In the genomic region with DNA sequence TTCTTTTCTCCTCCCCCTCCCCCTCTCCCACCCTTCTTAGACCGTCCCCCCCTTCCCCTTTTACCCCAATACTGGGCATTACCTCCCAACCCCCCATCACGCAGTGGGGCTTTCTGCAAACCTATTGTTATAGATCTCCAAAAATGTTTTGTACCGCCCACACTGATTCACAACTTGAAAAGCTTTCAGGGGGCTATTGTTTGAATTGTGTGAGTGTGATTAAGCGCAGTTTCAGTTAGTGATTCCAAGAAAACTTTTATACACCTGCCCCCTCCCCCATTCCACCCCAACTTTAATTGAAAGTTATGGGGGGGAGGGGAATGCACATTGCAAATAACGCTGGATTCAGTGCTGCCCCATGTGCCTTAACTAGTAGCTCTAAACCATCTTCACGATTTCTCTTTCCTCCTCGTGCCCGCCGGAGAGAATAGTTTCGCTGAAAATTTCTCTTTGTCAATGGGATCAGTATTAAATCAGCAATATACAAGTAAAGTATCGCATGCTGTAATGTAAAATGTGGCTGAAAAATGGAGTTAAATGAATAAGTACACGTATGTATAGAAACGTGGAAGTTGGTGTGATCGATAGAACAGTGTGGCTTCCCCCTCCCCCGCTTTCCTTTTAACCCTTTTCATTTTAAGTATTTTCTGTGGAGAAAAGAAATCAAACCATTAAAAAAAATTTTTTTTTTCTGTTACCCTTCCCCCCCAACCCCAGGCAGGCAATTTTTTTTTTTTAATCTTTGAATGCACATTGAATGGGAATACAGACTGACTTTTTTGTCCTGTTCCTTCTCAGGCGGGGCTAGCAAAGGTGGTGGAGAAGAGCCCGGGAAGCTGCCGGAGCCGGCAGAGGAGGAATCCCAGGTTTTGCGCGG, we compare ENCODE assay signal across 13 cellular contexts. TPM values are rescaled to one million over a fixed set of nuclear protein-coding genes. Genes with fewer than 3 reads are reported as not detected.
A peak's percentile ranks its signal among the peaks of the same experiment; 100 is the strongest.
DNase-seq lines count a peak whose midpoint lies in the region; ATAC-seq and TF ChIP-seq lines count a peak whose summit lies in the region.
"Had no signal": no experiment of that assay in that cellular context is flagged by ENCODE, and none has a peak within 500 bp of the region (broad histone marks: within the 10 kb centered on the region; RNA-seq: fewer than 3 reads in every experiment).

No MANE protein-coding gene starts in this region.

- peaks cover 22% of the 10 kb centered on the region for H3K4me1 Mint-ChIP-seq in activated CD4-positive, alpha-beta memory T cell treated with anti-CD3 and anti-CD28 coated beads, Interleukin-2, amount 10 ng/mL, durations not matched to agents 7 days and 5 days

- TF ChIP-seq POLR2A in Peyer's patch (IDR thresholded peaks at IDR 0.05) = no peak

- peaks cover 5% of the 10 kb centered on the region for H3K36me3 Mint-ChIP-seq in activated CD4-positive, alpha-beta memory T cell treated with anti-CD3 and anti-CD28 coated beads, Interleukin-2, amount 10 ng/mL, durations not matched to agents 7 days and 5 days (ENCODE audit: low read depth)

- DNase-seq in DND-41 = peak; percentile 82
- DNase-seq in Karpas-422 = peak; percentile 85
- no peak for DNase-seq in activated CD4-positive, alpha-beta memory T cell treated with anti-CD3 and anti-CD28 coated beads, Interleukin-2, amount 10 ng/mL, durations not matched to agents 7 days and 5 days
- peak; percentile 38 for DNase-seq in iPS-NIHi11 (ENCODE audit: low spot score)
- no peak for DNase-seq in occipital lobe (lab: John Stamatoyannopoulos, UW)
- DNase-seq in left colon = no peak
- no peak for DNase-seq in Peyer's patch
- no peak for DNase-seq in stimulated activated CD4-positive, alpha-beta T cell treated with anti-CD3 and anti-CD28 coated beads, Interleukin-4, amount 100 ng/mL, for 24 hours
- DNase-seq: activated effector memory CD4-positive, alpha-beta T cell treated with anti-CD3 and anti-CD28 coated beads, Interleukin-2, amount 50 U/mL, for 16 hours; effector CD4-positive, alpha-beta T cell; islet precursor cell; NCI-H2029 treated with DMSO at 0.1 percent for 48 hours; pancreas had no signal

- H3K4me3 ChIP-seq in DND-41 (ENCODE audit: low read depth in 1 of 2, low read length in 2 of 2) (peak overlapping the region in 1 of 2 experiments; percentile 56; a peak in 1 of 4 replicates), Karpas-422 (ENCODE audit: low read length) (peak overlapping the region; percentile 67), Peyer's patch (no peak overlapping the region)
- H3K4me3 ChIP-seq: pancreas had no signal

- H3K79me2 ChIP-seq in DND-41 (ENCODE audit: insufficient read depth, low read length) (peaks cover 31% of the 10 kb centered on the region), Karpas-422 (ENCODE audit: low read length) (peaks cover 43% of the 10 kb centered on the region)

- H3K4me2 ChIP-seq in DND-41 (ENCODE audit: insufficient read depth, low read length) (peak overlapping the region; percentile 66), Karpas-422 (ENCODE audit: low read depth, low read length, poor library complexity, severe bottlenecking) (peak overlapping the region; percentile 85)

- H3K9me3 Mint-ChIP-seq in activated CD4-positive, alpha-beta memory T cell treated with anti-CD3 and anti-CD28 coated beads, Interleukin-2, amount 10 ng/mL, durations not matched to agents 7 days and 5 days = no peaks in the 10 kb centered on the region

- intact Hi-C loops in left colon (cut with DNase I, micrococcal nuclease) = no loop called here

- H3K27me3 ChIP-seq in DND-41 (ENCODE audit: insufficient read depth, low read length, poor library complexity) (no peaks in the 10 kb centered on the region), Karpas-422 (ENCODE audit: low read length) (no peaks in the 10 kb centered on the region), Peyer's patch (peaks cover 0 to 33% of the 10 kb centered on the region in 2 donors)

- H3K9me3 ChIP-seq in DND-41 (ENCODE audit: insufficient read depth, low read length, severe bottlenecking) (peaks cover 3% of the 10 kb centered on the region), Karpas-422 (ENCODE audit: low read length) (no peaks in the 10 kb centered on the region), Peyer's patch (no peaks in the 10 kb centered on the region)
- H3K9me3 ChIP-seq: pancreas had no signal

- ATAC-seq in DND-41 (ENCODE audit: insufficient read depth, low read depth) (peak; percentile 55), left colon (no peak)
- ATAC-seq: pancreas had no signal

- peaks cover 62% of the 10 kb centered on the region for H3K27me3 Mint-ChIP-seq in activated CD4-positive, alpha-beta memory T cell treated with anti-CD3 and anti-CD28 coated beads, Interleukin-2, amount 10 ng/mL, durations not matched to agents 7 days and 5 days

- no peaks in the 10 kb centered on the region for H4K20me1 ChIP-seq in DND-41 (ENCODE audit: insufficient read depth, low read length)
- H4K20me1 ChIP-seq in Karpas-422 (ENCODE audit: insufficient read depth, low read depth, low read length) = no peaks in the 10 kb centered on the region

- H3K4me1 ChIP-seq in DND-41 (ENCODE audit: insufficient read depth, low read length) = peaks cover 89% of the 10 kb centered on the region
- peaks cover 27% of the 10 kb centered on the region for H3K4me1 ChIP-seq in Karpas-422 (ENCODE audit: low read length)
- no peaks in the 10 kb centered on the region for H3K4me1 ChIP-seq in Peyer's patch
- H3K4me1 ChIP-seq: pancreas had no signal

- TF ChIP-seq CTCF in DND-41 (IDR thresholded peaks at IDR 0.05; ENCODE audit: borderline replicate concordance, extremely low read depth, low read length, poor library complexity, severe bottlenecking) (no peak), Peyer's patch (IDR thresholded peaks at IDR 0.05) (no peak)

- H3K27ac ChIP-seq in DND-41 (ENCODE audit: low read length) (peak overlapping the region; percentile 96), Karpas-422 (ENCODE audit: low read length) (peak overlapping the region; percentile 90), Peyer's patch (no peak overlapping the region)
- H3K27ac ChIP-seq: pancreas had no signal

- H3K36me3 ChIP-seq in DND-41 (ENCODE audit: insufficient read depth, low read length) (no peaks in the 10 kb centered on the region), Karpas-422 (ENCODE audit: insufficient read depth, low read length) (0 out of 2 replicates have a peak, but pooled peaks cover 2% of the 10 kb centered on the region), Peyer's patch (no peaks in the 10 kb centered on the region)
- H3K36me3 ChIP-seq: pancreas had no signal

- H3K4me3 Mint-ChIP-seq in activated CD4-positive, alpha-beta memory T cell treated with anti-CD3 and anti-CD28 coated beads, Interleukin-2, amount 10 ng/mL, durations not matched to agents 7 days and 5 days = peak overlapping the region; percentile 21

- peak overlapping the region; percentile 65 for H3K9ac ChIP-seq in DND-41 (ENCODE audit: low read depth, low read length)
- peak overlapping the region; percentile 75 for H3K9ac ChIP-seq in Karpas-422 (ENCODE audit: low read length)

- CTCF ChIA-PET in activated CD4-positive, alpha-beta memory T cell treated with anti-CD3 and anti-CD28 coated beads, Interleukin-2, amount 10 ng/mL, durations not matched to agents 7 days and 5 days (lab: Charles Lee) = interaction anchor here (0.5 kb wide), 1 partner anchor 129 kb away, joined by 3 read pairs; no protein-coding TSS in a partner anchor

- no peaks in the 10 kb centered on the region for H3K9me2 ChIP-seq in Karpas-422 (replicated peaks; ENCODE audit: insufficient read depth, low read length)

- H2AFZ ChIP-seq in DND-41 (ENCODE audit: low read depth, low read length) (0 out of 2 replicates have a peak overlapping the region, but pooled peaks have one; percentile 27), Karpas-422 (ENCODE audit: low read length) (no peak overlapping the region)

- POLR2A ChIA-PET in activated CD4-positive, alpha-beta memory T cell treated with anti-CD3 and anti-CD28 coated beads, Interleukin-2, amount 10 ng/mL, durations not matched to agents 7 days and 5 days (lab: Charles Lee) = interaction anchor here (0.8 kb wide), 1 partner anchor 36 kb away, joined by 3 read pairs; no protein-coding TSS in a partner anchor

- H3K27ac Mint-ChIP-seq in activated CD4-positive, alpha-beta memory T cell treated with anti-CD3 and anti-CD28 coated beads, Interleukin-2, amount 10 ng/mL, durations not matched to agents 7 days and 5 days = no peak overlapping the region

RNA-seq across cellular contexts. Expression of a gene that starts 0.6 kb away (rescaled TPM):
- total RNA-seq in Karpas-422 (2014; rRNA removed; shearing (Covaris generic); ENCODE audit: low replicate concordance) = 9.5 and 21.4 TPM in 2 replicates
- total RNA-seq in activated CD4-positive, alpha-beta memory T cell treated with anti-CD3 and anti-CD28 coated beads, Interleukin-2, amount 10 ng/mL, durations not matched to agents 7 days and 5 days = not detected
- total RNA-seq in occipital lobe (0.16 TPM), left colon (not detected), Peyer's patch (not detected)

Comparison
In these comparisons a context has a peak if more than half of its experiments do, and no peak if none do; other contexts are left out.
1. DNase-seq: peak in DND-41 (single experiment), Karpas-422 (single experiment) and iPS-NIHi11 (single experiment); none in activated CD4-positive, alpha-beta memory T cell treated with anti-CD3 and anti-CD28 coated beads, Interleukin-2, amount 10 ng/mL, durations not matched to agents 7 days and 5 days (single experiment), occipital lobe (single experiment), left colon (0 of 2), Peyer's patch (0 of 3) and stimulated activated CD4-positive, alpha-beta T cell treated with anti-CD3 and anti-CD28 coated beads, Interleukin-4, amount 100 ng/mL, for 24 hours (single experiment).
2. H3K27ac ChIP-seq: peak in DND-41 (single experiment) and Karpas-422 (single experiment); none in Peyer's patch (0 of 4).